8 cellular contexts compared by ENCODE assay signal in genomic region chr12:117968826-117969659, GRCh38. TPM values are rescaled to one million over a fixed set of nuclear protein-coding genes. Genes with fewer than 3 reads are reported as not detected.
DNase-seq lines count a peak whose midpoint lies in the region; ATAC-seq and TF ChIP-seq lines count a peak whose summit lies in the region.

Gene KSR2, minus strand, starts transcription at chr12:117968990. Its CDS starts 735 bp downstream, at chr12:117968255.

- H3K36me3 Mint-ChIP-seq in naive B cell = peaks cover 4 to 20% of the 10 kb centered on the region in 2 donors

- H3K4me3 ChIP-seq in effector memory CD4-positive, alpha-beta T cell (ENCODE audit: insufficient read depth, low read depth, low read length, poor library complexity, severe bottlenecking) = peak within 1 kb of the TSS; percentile 50
- H3K4me3 ChIP-seq in subcutaneous abdominal adipose tissue (ENCODE audit: low read depth in 1 of 5, low read length in 5 of 5) = peak within 1 kb of the TSS in 3 of 5 donors; percentile 22 to 50 (median 38)

- no peak for TF ChIP-seq CTCF in GM10266 (IDR thresholded peaks at IDR 0.05; ENCODE audit: control insufficient read depth, insufficient read depth, low read depth, missing control alignments)

- ATAC-seq in HG02759 (IDR thresholded peaks at IDR 0.05; ENCODE audit: unreplicated experiment) (peak; percentile 71), naive B cell (ENCODE audit: low read depth in 2 of 2) (peak; percentile 50 to 67)

- no peak within 1 kb of the TSS for H3K27ac Mint-ChIP-seq in naive B cell

- peaks cover 4 to 26% (median 16%) of the 10 kb centered on the region in 7 donors for H3K9me3 Mint-ChIP-seq in naive B cell

- H3K27ac ChIP-seq in effector memory CD4-positive, alpha-beta T cell (ENCODE audit: insufficient read depth, low read length, poor library complexity, severe bottlenecking) = no peak within 1 kb of the TSS
- H3K27ac ChIP-seq in subcutaneous abdominal adipose tissue (ENCODE audit: low read depth, low read length) = no peak within 1 kb of the TSS

- no peaks in the 10 kb centered on the region for H3K9me3 ChIP-seq in effector memory CD4-positive, alpha-beta T cell (ENCODE audit: control insufficient read depth, low read length)
- peaks cover 4 to 20% (median 14%) of the 10 kb centered on the region in 5 donors for H3K9me3 ChIP-seq in subcutaneous abdominal adipose tissue (ENCODE audit: control insufficient read depth in 5 of 5, low read length in 5 of 5)

- peak within 1 kb of the TSS; percentile 48 to 91 (median 81) for H3K4me3 Mint-ChIP-seq in naive B cell

- H3K27me3 Mint-ChIP-seq in naive B cell = peaks cover 29 to 63% (median 59%) of the 10 kb centered on the region in 3 donors

- H3K4me1 ChIP-seq in effector memory CD4-positive, alpha-beta T cell (ENCODE audit: control insufficient read depth, insufficient read depth, low read length, poor library complexity, severe bottlenecking) = peaks cover 4% of the 10 kb centered on the region
- H3K4me1 ChIP-seq in subcutaneous abdominal adipose tissue (ENCODE audit: control insufficient read depth in 5 of 5, insufficient read depth in 5 of 5, low read length in 5 of 5) = peaks cover 0 to 7% (median 4%) of the 10 kb centered on the region in 5 donors

- H3K4me1 Mint-ChIP-seq in naive B cell = peaks cover 9 to 15% (median 14%) of the 10 kb centered on the region in 3 donors

- no peak within 1 kb of the TSS for H3K9ac ChIP-seq in subcutaneous abdominal adipose tissue (ENCODE audit: low read length in 5 of 5)

- peak; percentile 86 for DNase-seq in GM10266 (ENCODE audit: extremely low spot score)
- DNase-seq in NCI-H2081 treated with DMSO at 0.1 percent for 48 hours (lab: John Stamatoyannopoulos, UW) = peak; percentile 79
- DNase-seq in activated CD4-positive, alpha-beta T cell treated with anti-CD3 and anti-CD28 coated beads, Interleukin-2, amount 50 U/mL, for 24 hours (ENCODE audit: low read depth in 1 of 2, low spot score in 1 of 2) = peak; percentile 24 to 42
- DNase-seq in effector memory CD4-positive, alpha-beta T cell = peak in 2 of 3 donors; percentile 0 to 10
- DNase-seq in naive B cell = peak; percentile 4
- no peak for DNase-seq in OCI-M1 (lab: John Stamatoyannopoulos, UW)

- H3K36me3 ChIP-seq in effector memory CD4-positive, alpha-beta T cell (ENCODE audit: control insufficient read depth, insufficient read depth, low read length) = no peaks in the 10 kb centered on the region
- no peaks in the 10 kb centered on the region for H3K36me3 ChIP-seq in subcutaneous abdominal adipose tissue (ENCODE audit: control insufficient read depth in 5 of 5, insufficient read depth in 5 of 5, low read length in 5 of 5)

- peaks cover 13% of the 10 kb centered on the region for H3K27me3 ChIP-seq in effector memory CD4-positive, alpha-beta T cell (replicated peaks; ENCODE audit: control insufficient read depth, insufficient read depth, low read length, poor library complexity, severe bottlenecking)
- H3K27me3 ChIP-seq in subcutaneous abdominal adipose tissue (ENCODE audit: control insufficient read depth in 5 of 5, insufficient read depth in 4 of 5, low read length in 5 of 5) = peaks cover 7 to 37% (median 32%) of the 10 kb centered on the region in 5 donors

RNA-seq across cellular contexts. Expression of gene KSR2, which starts in this region (rescaled TPM):
- polyA plus RNA-seq in naive B cell (ENCODE audit: low read depth in 6 of 6) = not detected

Comparison
In these comparisons a context has a peak if more than half of its experiments do, and no peak if none do; other contexts are left out.
1. Peak in DNase-seq and ATAC-seq in naive B cell; RNA of the gene not detected or under 1 TPM.